ENCODE assay signal across 22 cellular contexts in genomic region chr7:150401424-150401790, GRCh38. TPM values are rescaled to one million over a fixed set of nuclear protein-coding genes. Genes with fewer than 3 reads are reported as not detected.
DNase-seq lines count a peak whose midpoint lies in the region; ATAC-seq, FAIRE-seq and TF ChIP-seq lines count a peak whose summit lies in the region.
"Had no signal": no experiment of that assay in that cellular context is flagged by ENCODE, and none has a peak within 500 bp of the region (broad histone marks: within the 10 kb centered on the region; RNA-seq: fewer than 3 reads in every experiment).

No MANE protein-coding gene starts in this region.

- no peak overlapping the region for H3K4me3 ChIP-seq in HUES6 (ENCODE audit: low read depth, low read length)
- H3K4me3 ChIP-seq: breast epithelium, upper lobe of right lung had no signal

- H3K36me3 ChIP-seq in HUES6 (ENCODE audit: control insufficient read depth, insufficient read depth, low read length) = peaks cover 13% of the 10 kb centered on the region
- H3K36me3 ChIP-seq: breast epithelium had no signal

- no peaks in the 10 kb centered on the region for H3K27me3 ChIP-seq in HUES6 (ENCODE audit: control insufficient read depth, insufficient read depth, low read length)
- H3K27me3 ChIP-seq: breast epithelium, upper lobe of right lung had no signal

- H3K4me1 ChIP-seq in HUES6 (ENCODE audit: control insufficient read depth, insufficient read depth, low read length) = peaks cover 74% of the 10 kb centered on the region

- H3K9me3 ChIP-seq in HUES6 (ENCODE audit: control insufficient read depth, insufficient read depth, low read depth, low read length) = no peaks in the 10 kb centered on the region
- H3K9me3 ChIP-seq: breast epithelium, upper lobe of right lung had no signal

- ATAC-seq in activated T-cell treated with anti-CD3 and anti-CD28 coated beads, Interleukin-2, amount 50 U/mL, for 72 hours (replicated peaks in 1 of 2) = no peak
- peak; percentile 30 to 35 for ATAC-seq in stimulated activated naive B cell treated with anti-CD40 and anti-IgM and Interleukin-4, amounts not matched to agents 10 μg/mL and 1 μg/mL and 100 μg/mL, for 72 hours (replicated peaks)
- ATAC-seq: naive thymus-derived CD4-positive, alpha-beta T cell; upper lobe of right lung had no signal

- peak overlapping the region; percentile 96 for H3K27ac ChIP-seq in HUES6 (ENCODE audit: low read depth, low read length)
- H3K27ac ChIP-seq: breast epithelium, upper lobe of right lung had no signal

- no peak for DNase-seq in activated T-cell treated with anti-CD3 and anti-CD28 coated beads, Interleukin-2, amount 50 U/mL, for 72 hours
- DNase-seq in activated T-cell treated with anti-CD3 and anti-CD28 coated beads for 4 hours = no peak
- DNase-seq in endothelial cell (ENCODE audit: low spot score) = no peak
- no peak for DNase-seq in stimulated activated naive B cell treated with anti-CD40 and anti-IgM and Interleukin-4, amounts not matched to agents 10 μg/mL and 1 μg/mL and 100 μg/mL, for 72 hours
- DNase-seq in activated CD8-positive, alpha-beta memory T cell treated with anti-CD3 and anti-CD28 coated beads, Interleukin-2, amount 50 U/mL, for 48 hours = no peak
- no peak for DNase-seq in GM13977 (ENCODE audit: low spot score)
- no peak for DNase-seq in frontal cortex (ENCODE audit: low spot score in 2 of 2)
- DNase-seq: 8988T; activated CD4-positive, alpha-beta memory T cell treated with anti-CD3 and anti-CD28 coated beads for 36 hours; activated T-cell treated with anti-CD3 and anti-CD28 coated beads, Interleukin-2, amount 50 U/mL, for 48 hours; DMS79; mammary epithelial cell; naive thymus-derived CD4-positive, alpha-beta T cell; NCI-H1048 had no signal

- TF ChIP-seq CTCF in endothelial cell (IDR thresholded peaks at IDR 0.05; ENCODE audit: unreplicated experiment) (no peak), GM13977 (IDR thresholded peaks at IDR 0.05; ENCODE audit: extremely low read depth, insufficient read depth, missing control alignments) (no peak)

- peak overlapping the region; percentile 51 for H3K9ac ChIP-seq in HUES6 (ENCODE audit: low read length)

- H3K4me1 Mint-ChIP-seq in activated T-cell treated with anti-CD3 and anti-CD28 coated beads, Interleukin-2, amount 50 U/mL, for 72 hours (ENCODE audit: low read depth) = peaks cover 42% of the 10 kb centered on the region
- H3K4me1 Mint-ChIP-seq in endothelial cell (ENCODE audit: unreplicated experiment) = peaks cover 29% of the 10 kb centered on the region
- H3K4me1 Mint-ChIP-seq in stimulated activated naive B cell treated with anti-CD40 and anti-IgM and Interleukin-4, amounts not matched to agents 10 μg/mL and 1 μg/mL and 100 μg/mL, for 72 hours = peaks cover 50 to 74% of the 10 kb centered on the region in 2 donors

- peak overlapping the region; percentile 6 for H3K27ac Mint-ChIP-seq in activated T-cell treated with anti-CD3 and anti-CD28 coated beads, Interleukin-2, amount 50 U/mL, for 72 hours
- H3K27ac Mint-ChIP-seq in endothelial cell (ENCODE audit: unreplicated experiment) = peak overlapping the region; percentile 36
- H3K27ac Mint-ChIP-seq in stimulated activated naive B cell treated with anti-CD40 and anti-IgM and Interleukin-4, amounts not matched to agents 10 μg/mL and 1 μg/mL and 100 μg/mL, for 72 hours = peak overlapping the region; percentile 90
- H3K27ac Mint-ChIP-seq: activated CD4-positive, alpha-beta memory T cell treated with anti-CD3 and anti-CD28 coated beads for 36 hours; dendritic cell treated with granulocyte-macrophage colony-stimulating factor and Interleukin-4, amounts not matched to agents 40 ng/mL and 50 ng/mL, for 4 days had no signal

- no peak for FAIRE-seq in frontal cortex (lab: Jason Lieb, UNC)

- no peak overlapping the region for H3K4me3 Mint-ChIP-seq in activated T-cell treated with anti-CD3 and anti-CD28 coated beads, Interleukin-2, amount 50 U/mL, for 72 hours
- no peak overlapping the region for H3K4me3 Mint-ChIP-seq in endothelial cell (ENCODE audit: unreplicated experiment)
- H3K4me3 Mint-ChIP-seq in stimulated activated naive B cell treated with anti-CD40 and anti-IgM and Interleukin-4, amounts not matched to agents 10 μg/mL and 1 μg/mL and 100 μg/mL, for 72 hours = peak overlapping the region; percentile 42 to 65
- H3K4me3 Mint-ChIP-seq: activated CD4-positive, alpha-beta memory T cell treated with anti-CD3 and anti-CD28 coated beads for 36 hours; CD14-positive monocyte; dendritic cell treated with granulocyte-macrophage colony-stimulating factor and Interleukin-4, amounts not matched to agents 40 ng/mL and 50 ng/mL, for 4 days had no signal

- no peaks in the 10 kb centered on the region for H3K27me3 Mint-ChIP-seq in activated T-cell treated with anti-CD3 and anti-CD28 coated beads, Interleukin-2, amount 50 U/mL, for 72 hours (ENCODE audit: low read depth)
- H3K27me3 Mint-ChIP-seq in endothelial cell (ENCODE audit: unreplicated experiment) = peaks cover 16% of the 10 kb centered on the region
- H3K27me3 Mint-ChIP-seq in stimulated activated naive B cell treated with anti-CD40 and anti-IgM and Interleukin-4, amounts not matched to agents 10 μg/mL and 1 μg/mL and 100 μg/mL, for 72 hours = no peaks in the 10 kb centered on the region
- H3K27me3 Mint-ChIP-seq: activated CD4-positive, alpha-beta memory T cell treated with anti-CD3 and anti-CD28 coated beads for 36 hours; naive thymus-derived CD4-positive, alpha-beta T cell had no signal

- in situ Hi-C loops in GM13977 (cut with MboI; ENCODE audit: low pct_unique_long_range_greater_than_20kb, low sequenced_read_pairs, unreplicated experiment) = no loop called here

- H3K9me3 Mint-ChIP-seq in activated T-cell treated with anti-CD3 and anti-CD28 coated beads, Interleukin-2, amount 50 U/mL, for 72 hours = no peaks in the 10 kb centered on the region
- no peaks in the 10 kb centered on the region for H3K9me3 Mint-ChIP-seq in endothelial cell (ENCODE audit: unreplicated experiment)
- H3K9me3 Mint-ChIP-seq in stimulated activated naive B cell treated with anti-CD40 and anti-IgM and Interleukin-4, amounts not matched to agents 10 μg/mL and 1 μg/mL and 100 μg/mL, for 72 hours = no peaks in the 10 kb centered on the region
- H3K9me3 Mint-ChIP-seq: activated CD4-positive, alpha-beta memory T cell treated with anti-CD3 and anti-CD28 coated beads for 36 hours; dendritic cell treated with granulocyte-macrophage colony-stimulating factor and Interleukin-4, amounts not matched to agents 40 ng/mL and 50 ng/mL, for 4 days; naive thymus-derived CD4-positive, alpha-beta T cell had no signal

- peaks cover 0 to 2% of the 10 kb centered on the region in 2 donors for H3K36me3 Mint-ChIP-seq in activated T-cell treated with anti-CD3 and anti-CD28 coated beads, Interleukin-2, amount 50 U/mL, for 72 hours (ENCODE audit: insufficient read depth in 2 of 2)
- H3K36me3 Mint-ChIP-seq in endothelial cell (ENCODE audit: low read depth, unreplicated experiment) = peaks cover 23% of the 10 kb centered on the region
- peaks cover 23 to 25% of the 10 kb centered on the region in 2 donors for H3K36me3 Mint-ChIP-seq in stimulated activated naive B cell treated with anti-CD40 and anti-IgM and Interleukin-4, amounts not matched to agents 10 μg/mL and 1 μg/mL and 100 μg/mL, for 72 hours

RNA-seq across cellular contexts. Expression of gene ZNF775, which starts 22.3 kb away (rescaled TPM):
- 1 to 10 TPM; 6.5 to 8.2 TPM for total RNA-seq in activated T-cell treated with anti-CD3 and anti-CD28 coated beads, Interleukin-2, amount 50 U/mL, for 72 hours
- total RNA-seq in endothelial cell (ENCODE audit: unreplicated experiment) (12.1 TPM), frontal cortex (10.2 TPM)

RNA-seq across cellular contexts. Expression of gene REPIN1, which starts 32.8 kb away (rescaled TPM):
- 10 to 100 TPM; 53.6 to 73.7 TPM for total RNA-seq in activated T-cell treated with anti-CD3 and anti-CD28 coated beads, Interleukin-2, amount 50 U/mL, for 72 hours
- total RNA-seq in endothelial cell (ENCODE audit: unreplicated experiment) (138 TPM), frontal cortex (29.3 TPM)

RNA-seq across cellular contexts. Expression of gene GIMAP8, which starts 49.0 kb away (rescaled TPM):
- total RNA-seq in activated T-cell treated with anti-CD3 and anti-CD28 coated beads, Interleukin-2, amount 50 U/mL, for 72 hours = 10 to 100 TPM; 10.2 to 13.1 TPM
- total RNA-seq in endothelial cell (ENCODE audit: unreplicated experiment) (143 TPM), frontal cortex (1.6 TPM)
- total RNA-seq: epithelial cell of proximal tubule had no signal

RNA-seq across cellular contexts. Expression of gene RARRES2, which starts 60.0 kb away (rescaled TPM):
- not detected for total RNA-seq in activated T-cell treated with anti-CD3 and anti-CD28 coated beads, Interleukin-2, amount 50 U/mL, for 72 hours
- total RNA-seq in endothelial cell (ENCODE audit: unreplicated experiment) (4.9 TPM), frontal cortex (6.9 TPM)
- total RNA-seq: activated CD4-positive, alpha-beta memory T cell treated with anti-CD3 and anti-CD28 coated beads for 36 hours; glomerular endothelial cell; pulmonary artery endothelial cell had no signal

Comparison
In these comparisons a context has a peak if more than half of its experiments do, and no peak if none do; other contexts are left out.
1. ATAC-seq: peak in stimulated activated naive B cell treated with anti-CD40 and anti-IgM and Interleukin-4, amounts not matched to agents 10 μg/mL and 1 μg/mL and 100 μg/mL, for 72 hours (2 of 2); none in activated T-cell treated with anti-CD3 and anti-CD28 coated beads, Interleukin-2, amount 50 U/mL, for 72 hours (0 of 2).
2. H3K27ac Mint-ChIP-seq: peak in every context shown above with its lines; median percentile 90 in stimulated activated naive B cell treated with anti-CD40 and anti-IgM and Interleukin-4, amounts not matched to agents 10 μg/mL and 1 μg/mL and 100 μg/mL, for 72 hours; 36 in endothelial cell; 6 in activated T-cell treated with anti-CD3 and anti-CD28 coated beads, Interleukin-2, amount 50 U/mL, for 72 hours.
3. H3K4me3 Mint-ChIP-seq: peak in stimulated activated naive B cell treated with anti-CD40 and anti-IgM and Interleukin-4, amounts not matched to agents 10 μg/mL and 1 μg/mL and 100 μg/mL, for 72 hours (2 of 2); none in activated T-cell treated with anti-CD3 and anti-CD28 coated beads, Interleukin-2, amount 50 U/mL, for 72 hours (0 of 2) and endothelial cell (single experiment).
4. RNA of gene GIMAP8, which starts 49.0 kb away (total RNA-seq): 143 TPM in endothelial cell (single experiment); 10.2 to 13.1 TPM in activated T-cell treated with anti-CD3 and anti-CD28 coated beads, Interleukin-2, amount 50 U/mL, for 72 hours and 1.6 TPM in frontal cortex (single experiment); every median in the first group is over 10 times any median in the second.